In genomic region chr6:64012351-64013060, GRCh38 we compare ENCODE assay signal across 8 cellular contexts.
DNase-seq lines count a peak whose midpoint lies in the region; ATAC-seq and TF ChIP-seq lines count a peak whose summit lies in the region.

No MANE protein-coding gene starts in this region.

- no peak overlapping the region for H3K4me3 ChIP-seq in right atrium auricular region
- H3K4me3 ChIP-seq in endodermal cell (ENCODE audit: low read length) = no peak overlapping the region

- H3K36me3 ChIP-seq in right atrium auricular region (no peaks in the 10 kb centered on the region), endodermal cell (ENCODE audit: control insufficient read depth, insufficient read depth, low read length) (no peaks in the 10 kb centered on the region)

- H3K27ac ChIP-seq in right atrium auricular region (no peak overlapping the region), endodermal cell (ENCODE audit: low read depth, low read length) (no peak overlapping the region)

- DNase-seq in Right ventricle myocardium superior = no peak
- no peak for DNase-seq in right atrium auricular region (ENCODE audit: low spot score)
- peak; percentile 23 to 66 for DNase-seq in NCI-H524 (lab: John Stamatoyannopoulos, UW)
- DNase-seq in endodermal cell = peak; percentile 79
- DNase-seq in activated naive CD8-positive, alpha-beta T cell treated with anti-CD3 and anti-CD28 coated beads, Interleukin-2, amount 50 U/mL, for 24 hours = no peak

- H3K27me3 Mint-ChIP-seq in endodermal cell (ENCODE audit: insufficient read depth) (no peaks in the 10 kb centered on the region), nephron (ENCODE audit: low read depth) (no peaks in the 10 kb centered on the region)
- no peaks in the 10 kb centered on the region for H3K27me3 Mint-ChIP-seq in activated naive CD8-positive, alpha-beta T cell treated with anti-CD3 and anti-CD28 coated beads, Interleukin-2, amount 50 U/mL, for 24 hours

- H3K4me3 Mint-ChIP-seq in endodermal cell (no peak overlapping the region), nephron (peak overlapping the region in 1 of 3 experiments; percentile 18)
- no peak overlapping the region for H3K4me3 Mint-ChIP-seq in activated naive CD8-positive, alpha-beta T cell treated with anti-CD3 and anti-CD28 coated beads, Interleukin-2, amount 50 U/mL, for 24 hours

- 90 to 100% methylated on average over 2 to 4 of the region's 4 CpGs for WGBS in endodermal cell (ENCODE audit: insufficient coverage in 1 of 2, insufficient read length in 1 of 2), 2 experiments

- no peaks in the 10 kb centered on the region for H3K4me1 Mint-ChIP-seq in endodermal cell
- peaks cover 18% of the 10 kb centered on the region for H3K4me1 Mint-ChIP-seq in nephron
- no peaks in the 10 kb centered on the region for H3K4me1 Mint-ChIP-seq in activated naive CD8-positive, alpha-beta T cell treated with anti-CD3 and anti-CD28 coated beads, Interleukin-2, amount 50 U/mL, for 24 hours

- ATAC-seq in Right ventricle myocardium superior (ENCODE audit: poor library complexity) (peak; percentile 86), HG03108 (IDR thresholded peaks at IDR 0.05; ENCODE audit: unreplicated experiment) (no peak), GM21619 (IDR thresholded peaks at IDR 0.05; ENCODE audit: unreplicated experiment) (no peak)
- no peak for ATAC-seq in activated naive CD8-positive, alpha-beta T cell treated with anti-CD3 and anti-CD28 coated beads, Interleukin-2, amount 50 U/mL, for 24 hours

- H3K9me3 Mint-ChIP-seq in endodermal cell (no peaks in the 10 kb centered on the region), nephron (peaks cover 10% of the 10 kb centered on the region)
- peaks cover 6% of the 10 kb centered on the region for H3K9me3 Mint-ChIP-seq in activated naive CD8-positive, alpha-beta T cell treated with anti-CD3 and anti-CD28 coated beads, Interleukin-2, amount 50 U/mL, for 24 hours

- H3K9me3 ChIP-seq in right atrium auricular region (peaks cover 0 to 2% of the 10 kb centered on the region in 2 donors), endodermal cell (ENCODE audit: control insufficient read depth, low read length) (no peaks in the 10 kb centered on the region)

- H3K27me3 ChIP-seq in right atrium auricular region (no peaks in the 10 kb centered on the region), endodermal cell (ENCODE audit: control insufficient read depth, insufficient read depth, low read length, poor library complexity, severe bottlenecking) (no peaks in the 10 kb centered on the region)

- intact Hi-C loops in Right ventricle myocardium superior (cut with DNase I) = no loop called here

- H3K36me3 Mint-ChIP-seq in endodermal cell (ENCODE audit: low read depth) = no peaks in the 10 kb centered on the region
- no peaks in the 10 kb centered on the region for H3K36me3 Mint-ChIP-seq in nephron (ENCODE audit: low read depth)
- no peaks in the 10 kb centered on the region for H3K36me3 Mint-ChIP-seq in activated naive CD8-positive, alpha-beta T cell treated with anti-CD3 and anti-CD28 coated beads, Interleukin-2, amount 50 U/mL, for 24 hours (ENCODE audit: low read depth)

- H3K9ac ChIP-seq in endodermal cell (ENCODE audit: extremely low read depth, low read length, poor library complexity, severe bottlenecking) = no peak overlapping the region

- H3K27ac Mint-ChIP-seq in endodermal cell = no peak overlapping the region
- peak overlapping the region; percentile 88 to 89 (median 89) for H3K27ac Mint-ChIP-seq in nephron
- H3K27ac Mint-ChIP-seq in activated naive CD8-positive, alpha-beta T cell treated with anti-CD3 and anti-CD28 coated beads, Interleukin-2, amount 50 U/mL, for 24 hours = no peak overlapping the region

- TF ChIP-seq CTCF in right atrium auricular region (IDR thresholded peaks at IDR 0.05) (peak in 1 of 2 donors; percentile 49), endodermal cell (conservative IDR thresholded peaks at IDR 0.05) (peak; percentile 88), nephron (IDR thresholded peaks at IDR 0.05; ENCODE audit: unreplicated experiment in 3 of 3) (peak; percentile 86 to 94 (median 88))

- H3K4me1 ChIP-seq in right atrium auricular region = no peaks in the 10 kb centered on the region
- no peaks in the 10 kb centered on the region for H3K4me1 ChIP-seq in endodermal cell (ENCODE audit: control insufficient read depth, insufficient read depth, low read length)

Comparison
In these comparisons a context has a peak if more than half of its experiments do, and no peak if none do; other contexts are left out.
1. DNase-seq: peak in NCI-H524 (2 of 2) and endodermal cell (single experiment); none in Right ventricle myocardium superior (single experiment), right atrium auricular region (single experiment) and activated naive CD8-positive, alpha-beta T cell treated with anti-CD3 and anti-CD28 coated beads, Interleukin-2, amount 50 U/mL, for 24 hours (single experiment).
2. H3K27ac Mint-ChIP-seq: peak in nephron (3 of 3); none in endodermal cell (single experiment) and activated naive CD8-positive, alpha-beta T cell treated with anti-CD3 and anti-CD28 coated beads, Interleukin-2, amount 50 U/mL, for 24 hours (single experiment).